8 cellular contexts compared by ENCODE assay signal in genomic region chr4:112230879-112231778, GRCh38. TPM values are rescaled to one million over a fixed set of nuclear protein-coding genes. Genes with fewer than 3 reads are reported as not detected.
DNase-seq lines count a peak whose midpoint lies in the region; ATAC-seq, FAIRE-seq and TF ChIP-seq lines count a peak whose summit lies in the region.

No MANE protein-coding gene starts in this region.

- H3K27me3 ChIP-seq in adipocyte (replicated peaks; ENCODE audit: control insufficient read depth, insufficient read depth, low read length) (no peaks in the 10 kb centered on the region), cardiac muscle cell (no peaks in the 10 kb centered on the region), pancreas (no peaks in the 10 kb centered on the region), tibial artery (no peaks in the 10 kb centered on the region)

- H3K36me3 ChIP-seq in adipocyte (ENCODE audit: control insufficient read depth, insufficient read depth, low read length, severe bottlenecking): no peaks in the 10 kb centered on the region
- no peaks in the 10 kb centered on the region for H3K36me3 ChIP-seq in cardiac muscle cell
- H3K36me3 ChIP-seq in pancreas: no peaks in the 10 kb centered on the region
- no peaks in the 10 kb centered on the region for H3K36me3 ChIP-seq in tibial artery

- peak overlapping the region; percentile 97 for H3K4me3 ChIP-seq in adipocyte (ENCODE audit: low read length)
- H3K4me3 ChIP-seq in cardiac muscle cell: peak overlapping the region; percentile 73
- H3K4me3 ChIP-seq in pancreas: peak overlapping the region; percentile 89 to 97 (median 96)
- H3K4me3 ChIP-seq in tibial artery: peak overlapping the region; percentile 91 to 92

- peak; percentile 80 for FAIRE-seq in pancreas (lab: Jason Lieb, UNC)

- H3K27ac ChIP-seq in cardiac muscle cell (peak overlapping the region; percentile 97), pancreas (peak overlapping the region; percentile 92 to 97 (median 96)), tibial artery (peak overlapping the region; percentile 96 to 97)

- 1% methylated on average over 42 to 52 of the region's 52 CpGs for whole genome bisulfite sequencing in pancreas, 2 donors

- peak overlapping the region; percentile 91 for H3K9ac ChIP-seq in adipocyte (ENCODE audit: low read length)

- DNase-seq in GM10266 (ENCODE audit: extremely low spot score) (peak; percentile 96), NCI-H1417 treated with DMSO at 0.1 percent for 48 hours (lab: John Stamatoyannopoulos, UW) (peak; percentile 83), SW 1271 (lab: John Stamatoyannopoulos, UW) (peak; percentile 93 to 95), adipocyte (ENCODE audit: low read depth) (peak; percentile 99), cardiac muscle cell (ENCODE audit: low read depth in 1 of 2, low spot score in 1 of 2) (peak; percentile 98 to 99), pancreas (peak; percentile 98 to 99 (median 98)), tibial artery (peak; percentile 95 to 99)

- TF ChIP-seq CTCF in GM10266 (IDR thresholded peaks at IDR 0.05; ENCODE audit: control insufficient read depth, insufficient read depth, low read depth, missing control alignments): no peak
- TF ChIP-seq CTCF in cardiac muscle cell (IDR thresholded peaks at IDR 0.05; ENCODE audit: low read depth, low read length): no peak
- TF ChIP-seq CTCF in pancreas (IDR thresholded peaks at IDR 0.05): no peak
- peak in 1 of 2 experiments; percentile 4 for TF ChIP-seq CTCF in tibial artery (IDR thresholded peaks at IDR 0.05)

- peak; percentile 88 for ATAC-seq in HG02798 (IDR thresholded peaks at IDR 0.05; ENCODE audit: poor library complexity, unreplicated experiment)
- peak; percentile 95 to 98 (median 96) for ATAC-seq in pancreas

- no peaks in the 10 kb centered on the region for H3K9me3 ChIP-seq in adipocyte (ENCODE audit: control insufficient read depth, low read length)
- no peaks in the 10 kb centered on the region for H3K9me3 ChIP-seq in cardiac muscle cell (ENCODE audit: low read depth)
- no peaks in the 10 kb centered on the region for H3K9me3 ChIP-seq in pancreas
- no peaks in the 10 kb centered on the region for H3K9me3 ChIP-seq in tibial artery

- intact Hi-C loops in pancreas (cut with DNase I) (loop anchor here in 1 of 3 donors (10.0 kb wide), 1 partner anchor 126 kb away; no protein-coding TSS in a partner anchor), tibial artery (cut with DNase I; ENCODE audit: low total_unique reads) (loop anchor here (2.0 kb wide), 1 partner anchor 86 kb away; the partner anchor contains the start of gene FAM241A)

- H3K4me1 ChIP-seq in adipocyte (ENCODE audit: control insufficient read depth, insufficient read depth, low read length) (peaks cover 34% of the 10 kb centered on the region), cardiac muscle cell (ENCODE audit: low read depth) (peaks cover 3% of the 10 kb centered on the region), pancreas (peaks cover 0 to 16% (median 0%) of the 10 kb centered on the region in 3 donors), tibial artery (peaks cover 0 to 22% (median 4%) of the 10 kb centered on the region in 4 donors)

RNA-seq across cellular contexts. Expression of gene AP1AR, which starts 0.5 kb away (rescaled TPM):
- total RNA-seq in cardiac muscle cell (24.4 and 28.0 TPM in 2 replicates), pancreas (10 to 100 TPM in 2 of 6 donors, 1 to 10 TPM in 4; 5.5 to 11.4 (median 8.9) TPM)
- polyA plus RNA-seq in cardiac muscle cell (21.3 and 21.7 TPM in 2 replicates), pancreas (1 to 10 TPM; 4.5 to 7.3 TPM)

RNA-seq across cellular contexts. Expression of gene TIFA, which starts 54.6 kb away (rescaled TPM):
- total RNA-seq in cardiac muscle cell (2.5 and 2.7 TPM in 2 replicates), pancreas (10 to 100 TPM; 18.6 to 31.2 (median 25.1) TPM)
- polyA plus RNA-seq in cardiac muscle cell (6.5 and 11.0 TPM in 2 replicates), pancreas (1 to 10 TPM; 4.6 to 7.3 TPM)

Comparison
In these comparisons a context has a peak if more than half of its experiments do, and no peak if none do; other contexts are left out.
1. Peak in every context shown above with its lines: DNase-seq, ATAC-seq, H3K4me3 ChIP-seq and H3K27ac ChIP-seq.